13 cellular contexts compared by ENCODE assay signal in genomic region chr14:65238456-65238855, GRCh38.
DNase-seq lines count a peak whose midpoint lies in the region; ATAC-seq and TF ChIP-seq lines count a peak whose summit lies in the region.
"Had no signal": no experiment of that assay in that cellular context is flagged by ENCODE, and none has a peak within 500 bp of the region (broad histone marks: within the 10 kb centered on the region; RNA-seq: fewer than 3 reads in every experiment).

No MANE protein-coding gene starts in this region.

- CTCF ChIA-PET in RWPE1 (lab: Yijun Ruan, JAX) = no interaction called here

- POLR2A ChIA-PET in RWPE1 (lab: Yijun Ruan, JAX; ENCODE audit: low non-redundant PET) = no interaction called here

- peak; percentile 37; the same call in 1 of the 3 replicates for ATAC-seq in GM23338
- ATAC-seq in SK-N-SH treated with all-trans-retinoic acid at 6 μM for 48 hours = peak; percentile 71
- no peak for ATAC-seq in HG02763 (IDR thresholded peaks at IDR 0.05; ENCODE audit: unreplicated experiment)

- H3K36me3 ChIP-seq in GM23338 (ENCODE audit: insufficient read depth) = no peaks in the 10 kb centered on the region
- no peaks in the 10 kb centered on the region for H3K36me3 ChIP-seq in MM.1S (replicated peaks; ENCODE audit: insufficient read depth, low read length)
- H3K36me3 ChIP-seq: right atrium auricular region had no signal

- no peak for TF ChIP-seq CTCF in GM23338 (conservative IDR thresholded peaks at IDR 0.05; ENCODE audit: low read depth in 2 of 2)
- TF ChIP-seq CTCF in fibroblast of mammary gland (conservative IDR thresholded peaks at IDR 0.05; ENCODE audit: control insufficient read depth, insufficient read depth, low read depth, low read length) = no peak
- no peak for TF ChIP-seq CTCF in RWPE1 (conservative IDR thresholded peaks at IDR 0.05; ENCODE audit: low read depth)
- TF ChIP-seq CTCF in MM.1S (IDR thresholded peaks at IDR 0.05; ENCODE audit: low read length) = no peak

- no peaks in the 10 kb centered on the region for H3K36me3 Mint-ChIP-seq in GM23338 (ENCODE audit: low read depth)

- H3K9me2 ChIP-seq in GM23338 (ENCODE audit: insufficient read depth) (no peaks in the 10 kb centered on the region), MM.1S (replicated peaks; ENCODE audit: insufficient read depth, low read length) (no peaks in the 10 kb centered on the region)

- H3K4me3 Mint-ChIP-seq in GM23338 = peak overlapping the region; percentile 32; the same call in 1 of the 3 replicates
- H3K4me3 Mint-ChIP-seq: activated B cell treated with CpG ODN at 0.5 μM for 24 hours had no signal

- H3K9me3 ChIP-seq in MM.1S (replicated peaks; ENCODE audit: insufficient read depth, low read length) = no peaks in the 10 kb centered on the region
- H3K9me3 ChIP-seq: right atrium auricular region had no signal

- no peak overlapping the region for H3K27ac Mint-ChIP-seq in GM23338
- H3K27ac Mint-ChIP-seq: activated B cell treated with CpG ODN at 0.5 μM for 24 hours; activated T-helper 2 cell treated with anti-CD3 and anti-CD28 coated beads, Interferon-gamma antibody, Interleukin-2, Interleukin-4, amounts not matched to agents 10 μg/mL and 5 μg/mL and 100 μg/mL, durations not matched to agents 14 hours and 24 hours and 36 hours had no signal

- H3K4me3 ChIP-seq in GM23338 (no peak overlapping the region), fibroblast of mammary gland (ENCODE audit: control insufficient read depth, low read depth, low read length) (no peak overlapping the region), skeletal muscle cell (ENCODE audit: low read depth, low read length) (no peak overlapping the region), MM.1S (ENCODE audit: low read length) (no peak overlapping the region)
- H3K4me3 ChIP-seq: right atrium auricular region had no signal

- H3F3A ChIP-seq in GM23338 (replicated peaks; ENCODE audit: low read depth) = no peaks in the 10 kb centered on the region
- H3F3A ChIP-seq in MM.1S (ENCODE audit: insufficient read depth, low read length) = no peaks in the 10 kb centered on the region

- H3K27me3 Mint-ChIP-seq in GM23338 (ENCODE audit: insufficient read depth, low read depth, poor library complexity) = peaks cover 3% of the 10 kb centered on the region
- H3K27me3 Mint-ChIP-seq: activated B cell treated with CpG ODN at 0.5 μM for 24 hours had no signal

- H2AFZ ChIP-seq in GM23338 = no peak overlapping the region; the same call in 1 of the 2 replicates
- H2AFZ ChIP-seq in MM.1S (ENCODE audit: low read length) = no peak overlapping the region

- no peak overlapping the region for H3K9ac ChIP-seq in MM.1S (ENCODE audit: low read length)

- no peak overlapping the region for H3K4me2 ChIP-seq in GM23338
- no peak overlapping the region for H3K4me2 ChIP-seq in MM.1S (ENCODE audit: low read depth, low read length)

- no peaks in the 10 kb centered on the region for H3K27me3 ChIP-seq in GM23338 (ENCODE audit: insufficient read depth)
- no peaks in the 10 kb centered on the region for H3K27me3 ChIP-seq in MM.1S (replicated peaks; ENCODE audit: insufficient read depth, low read length)
- H3K27me3 ChIP-seq: right atrium auricular region had no signal

- H3K4me1 ChIP-seq in GM23338 (ENCODE audit: insufficient read depth) = no peaks in the 10 kb centered on the region
- H3K4me1 ChIP-seq in MM.1S (ENCODE audit: low read length) = no peaks in the 10 kb centered on the region

- no peaks in the 10 kb centered on the region for H4K20me1 ChIP-seq in GM23338 (replicated peaks; ENCODE audit: insufficient read depth)
- no peaks in the 10 kb centered on the region for H4K20me1 ChIP-seq in MM.1S (ENCODE audit: insufficient read depth, low read length)

- no peak for DNase-seq in GM23338 (ENCODE audit: low spot score)
- DNase-seq in fibroblast of mammary gland (ENCODE audit: low read depth) = peak; percentile 95
- peak; percentile 87 for DNase-seq in skeletal muscle cell (ENCODE audit: low read depth)
- DNase-seq in RWPE1 (ENCODE audit: low spot score) = no peak
- DNase-seq in MM.1S = no peak
- no peak for DNase-seq in C1 segment of cervical spinal cord (lab: John Stamatoyannopoulos, UW)
- DNase-seq: activated B cell treated with CpG ODN at 0.5 μM for 24 hours; NCI-H1092; stimulated activated CD8-positive, alpha-beta memory T cell treated with anti-CD3 and anti-CD28 coated beads, Interleukin-4, amount 100 ng/mL, for 48 hours had no signal

- H3K9me3 Mint-ChIP-seq in GM23338 = no peaks in the 10 kb centered on the region
- H3K9me3 Mint-ChIP-seq: activated B cell treated with CpG ODN at 0.5 μM for 24 hours; activated T-helper 2 cell treated with anti-CD3 and anti-CD28 coated beads, Interferon-gamma antibody, Interleukin-2, Interleukin-4, amounts not matched to agents 10 μg/mL and 5 μg/mL and 100 μg/mL, durations not matched to agents 14 hours and 24 hours and 36 hours had no signal

- peaks cover 8% of the 10 kb centered on the region for H3K4me1 Mint-ChIP-seq in GM23338

- H3K27ac ChIP-seq in GM23338 (ENCODE audit: low read depth) (no peak overlapping the region), RWPE1 (no peak overlapping the region), MM.1S (ENCODE audit: low read length) (no peak overlapping the region)

- H3K79me2 ChIP-seq in GM23338 (replicated peaks; ENCODE audit: insufficient read depth) (no peaks in the 10 kb centered on the region), MM.1S (ENCODE audit: low read length) (no peaks in the 10 kb centered on the region)

TF ChIP-seq in GM23338, 12 proteins besides CTCF, POLR2A, EP300 and RAD21:
- TF ChIP-seq POLR2AphosphoS5 (IDR thresholded peaks at IDR 0.05; ENCODE audit: low read depth) = no peak
- no peak for TF ChIP-seq ETS1 (IDR thresholded peaks at IDR 0.05)

TF ChIP-seq in SK-N-SH treated with all-trans-retinoic acid at 6 μM for 48 hours, 23 proteins besides CTCF, POLR2A, EP300 and RAD21 (continues in another document):
- TF ChIP-seq ARNTL (CRISPR knock-in tag; IDR thresholded peaks at IDR 0.05; ENCODE audit: borderline replicate concordance, low read depth) (no peak), BACH2 (CRISPR knock-in tag; IDR thresholded peaks at IDR 0.05; ENCODE audit: borderline replicate concordance) (no peak), ZNF8 (CRISPR knock-in tag; IDR thresholded peaks at IDR 0.05) (no peak), CSRNP3 (CRISPR knock-in tag; IDR thresholded peaks at IDR 0.05) (no peak), POU6F1 (CRISPR knock-in tag; IDR thresholded peaks at IDR 0.05; ENCODE audit: borderline replicate concordance, low read depth) (no peak), GLIS3 (CRISPR knock-in tag; IDR thresholded peaks at IDR 0.05) (no peak), ISL1 (CRISPR knock-in tag; IDR thresholded peaks at IDR 0.05) (no peak), TOX (CRISPR knock-in tag; IDR thresholded peaks at IDR 0.05; ENCODE audit: borderline replicate concordance) (no peak), ESRRG (CRISPR knock-in tag; IDR thresholded peaks at IDR 0.05) (no peak), TCF4 (CRISPR knock-in tag; IDR thresholded peaks at IDR 0.05; ENCODE audit: borderline replicate concordance) (no peak), ZFP3 (CRISPR knock-in tag; IDR thresholded peaks at IDR 0.05) (no peak), OSR1 (CRISPR knock-in tag; IDR thresholded peaks at IDR 0.05) (no peak), TSHZ2 (CRISPR knock-in tag; IDR thresholded peaks at IDR 0.05) (no peak)

Comparison
In these comparisons a context has a peak if more than half of its experiments do, and no peak if none do; other contexts are left out.
1. DNase-seq: peak in fibroblast of mammary gland (single experiment) and skeletal muscle cell (single experiment); none in GM23338 (single experiment), RWPE1 (single experiment), MM.1S (single experiment) and C1 segment of cervical spinal cord (0 of 14).